14 cellular contexts compared by ENCODE assay signal in the genomic region with DNA sequence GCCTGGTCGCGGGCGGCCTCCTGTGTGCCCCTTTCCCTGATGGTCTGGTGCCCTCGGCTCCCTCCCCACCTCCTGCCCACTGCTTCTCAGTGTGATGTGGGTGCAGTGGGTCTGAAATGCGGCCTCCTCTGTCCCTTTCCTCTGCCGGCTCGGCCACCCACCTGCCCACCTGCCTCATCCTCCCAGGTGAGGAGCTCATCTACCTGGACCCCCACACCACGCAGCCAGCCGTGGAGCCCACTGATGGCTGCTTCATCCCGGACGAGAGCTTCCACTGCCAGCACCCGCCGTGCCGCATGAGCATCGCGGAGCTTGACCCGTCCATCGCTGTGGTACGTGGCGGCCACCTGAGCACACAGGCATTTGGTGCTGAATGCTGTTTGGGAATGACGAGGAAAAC.
"Had no signal": no experiment of that assay in that cellular context is flagged by ENCODE, and none has a peak within 500 bp of the region (broad histone marks: within the 10 kb centered on the region; RNA-seq: fewer than 3 reads in every experiment).

No MANE protein-coding gene starts in this region.

- H3K27me3 ChIP-seq: foreskin keratinocyte, neutrophil had no signal

- H3K27ac ChIP-seq: coronary artery, foreskin keratinocyte, neutrophil, psoas muscle had no signal

- H3K4me1 ChIP-seq: foreskin keratinocyte, psoas muscle had no signal

- H3K9me3 ChIP-seq: neutrophil, psoas muscle had no signal

- H3K4me3 ChIP-seq: coronary artery, psoas muscle had no signal

- DNase-seq: effector CD4-positive, alpha-beta T cell; endodermal cell; erythroblast; foreskin keratinocyte; naive thymus-derived CD4-positive, alpha-beta T cell; nephron progenitor cell; psoas muscle; small intestine; stimulated activated CD4-positive, alpha-beta T cell treated with anti-CD3 and anti-CD28 coated beads, Interleukin-12 subunit alpha, Interleukin-12 subunit beta, amount 100 ng/mL, for 4 hours; stimulated activated naive CD4-positive, alpha-beta T cell had no signal

- ATAC-seq: foreskin keratinocyte; naive thymus-derived CD4-positive, alpha-beta T cell; psoas muscle had no signal

- FAIRE-seq: endothelial cell of umbilical vein, small intestine, urothelium cell line had no signal
